16 cellular contexts compared by ENCODE assay signal in the genomic region with DNA sequence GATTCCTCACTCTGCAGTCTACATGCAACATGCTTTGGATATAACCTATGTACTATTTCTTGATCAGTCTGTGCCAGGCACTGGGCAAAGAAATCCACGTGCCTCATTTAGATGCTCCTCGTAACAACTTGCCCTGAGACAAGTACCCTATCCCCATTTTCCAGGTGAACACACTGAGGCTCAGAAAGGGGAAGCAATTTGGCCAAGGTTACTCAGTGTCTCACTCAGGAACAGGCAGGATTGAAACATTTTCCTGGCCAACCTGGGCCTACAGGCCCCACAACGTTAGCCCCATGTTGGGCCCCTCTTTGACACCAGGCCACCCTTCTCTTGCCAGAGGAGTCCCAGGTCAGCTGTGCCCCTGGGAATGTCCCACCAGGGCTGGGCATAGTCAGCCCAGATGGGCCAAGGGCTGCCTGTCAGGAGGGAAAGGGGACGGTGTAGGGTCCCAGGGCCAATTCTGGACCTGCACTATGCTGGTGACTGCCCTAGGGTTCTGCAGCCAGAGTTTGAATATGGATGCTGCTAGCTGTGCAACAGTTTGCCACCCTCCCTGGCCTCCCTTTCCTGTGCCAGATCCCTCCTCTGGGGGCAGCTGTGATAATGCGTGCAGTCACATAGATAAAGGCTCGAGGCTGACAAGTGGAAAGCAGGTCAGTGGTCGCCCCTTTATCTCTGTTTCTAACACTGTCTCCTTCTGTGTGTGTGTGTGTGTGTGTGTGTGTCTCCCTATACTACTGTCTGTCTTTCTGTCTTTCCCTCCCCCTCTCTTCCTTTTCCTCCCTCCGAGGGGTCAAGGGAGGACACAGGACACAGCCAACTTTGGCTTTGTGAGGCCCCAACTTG. TPM values are rescaled to one million over a fixed set of nuclear protein-coding genes. Genes with fewer than 3 reads are reported as not detected.
DNase-seq lines count a peak whose midpoint lies in the region; ATAC-seq and TF ChIP-seq lines count a peak whose summit lies in the region.
"Had no signal": no experiment of that assay in that cellular context is flagged by ENCODE, and none has a peak within 500 bp of the region (broad histone marks: within the 10 kb centered on the region; RNA-seq: fewer than 3 reads in every experiment).

No MANE protein-coding gene starts in this region.

- peak in 2 of 3 donors; percentile 19 to 70 for ATAC-seq in natural killer cell
- no peak for ATAC-seq in GM19467 (IDR thresholded peaks at IDR 0.05; ENCODE audit: unreplicated experiment)
- ATAC-seq in HG03196 (IDR thresholded peaks at IDR 0.05; ENCODE audit: unreplicated experiment): no peak
- ATAC-seq in activated T-cell treated with anti-CD3 and anti-CD28 coated beads, Interleukin-2, amount 50 U/mL, for 72 hours (replicated peaks in 1 of 2): no peak
- ATAC-seq: gastrocnemius medialis; naive thymus-derived CD8-positive, alpha-beta T cell had no signal

- H3K4me3 Mint-ChIP-seq in endothelial cell (ENCODE audit: unreplicated experiment) (no peak overlapping the region), natural killer cell (no peak overlapping the region)
- no peak overlapping the region for H3K4me3 Mint-ChIP-seq in activated T-cell treated with anti-CD3 and anti-CD28 coated beads, Interleukin-2, amount 50 U/mL, for 72 hours
- H3K4me3 Mint-ChIP-seq: activated B cell treated with CpG ODN at 0.5 μM for 24 hours; IgD-negative memory B cell; naive thymus-derived CD8-positive, alpha-beta T cell had no signal

- DNase-seq in CMK (ENCODE audit: low read depth) (peak; percentile 94), endothelial cell (ENCODE audit: low spot score) (no peak), natural killer cell (no peak), NCI-H2227 treated with DMSO at 0.1 percent for 48 hours (lab: John Stamatoyannopoulos, UW) (no peak)
- no peak for DNase-seq in activated T-cell treated with anti-CD3 and anti-CD28 coated beads, Interleukin-2, amount 50 U/mL, for 72 hours
- DNase-seq: activated B cell treated with CpG ODN at 0.5 μM for 24 hours; activated gamma-delta T cell; Caco-2; gastrocnemius medialis; mammary epithelial cell; naive thymus-derived CD8-positive, alpha-beta T cell; NCI-H1105 treated with DMSO at 0.1 percent for 48 hours had no signal

- no peak for TF ChIP-seq CTCF in endothelial cell (IDR thresholded peaks at IDR 0.05; ENCODE audit: unreplicated experiment)
- TF ChIP-seq CTCF in natural killer cell (IDR thresholded peaks at IDR 0.05): no peak

- H3K9me3 Mint-ChIP-seq in endothelial cell (ENCODE audit: unreplicated experiment): no peaks in the 10 kb centered on the region
- no peaks in the 10 kb centered on the region for H3K9me3 Mint-ChIP-seq in natural killer cell
- peaks cover 0 to 1% of the 10 kb centered on the region in 2 donors for H3K9me3 Mint-ChIP-seq in activated T-cell treated with anti-CD3 and anti-CD28 coated beads, Interleukin-2, amount 50 U/mL, for 72 hours

- peak overlapping the region; percentile 73 for H3K27ac ChIP-seq in KOPT-K1 (ENCODE audit: low read depth, low read length, poor library complexity, severe bottlenecking)
- H3K27ac ChIP-seq: gastrocnemius medialis had no signal

- H3K36me3 Mint-ChIP-seq in endothelial cell (ENCODE audit: low read depth, unreplicated experiment) (peaks cover 3% of the 10 kb centered on the region), natural killer cell (no peaks in the 10 kb centered on the region)
- H3K36me3 Mint-ChIP-seq in activated T-cell treated with anti-CD3 and anti-CD28 coated beads, Interleukin-2, amount 50 U/mL, for 72 hours (ENCODE audit: insufficient read depth in 2 of 2): peaks cover 2 to 3% of the 10 kb centered on the region in 2 donors
- H3K36me3 Mint-ChIP-seq: naive thymus-derived CD8-positive, alpha-beta T cell had no signal

- H3K4me1 Mint-ChIP-seq in endothelial cell (ENCODE audit: unreplicated experiment): peaks cover 13% of the 10 kb centered on the region
- H3K4me1 Mint-ChIP-seq in natural killer cell: peaks cover 0 to 5% of the 10 kb centered on the region in 2 donors
- no peaks in the 10 kb centered on the region for H3K4me1 Mint-ChIP-seq in activated T-cell treated with anti-CD3 and anti-CD28 coated beads, Interleukin-2, amount 50 U/mL, for 72 hours (ENCODE audit: low read depth)
- H3K4me1 Mint-ChIP-seq: activated B cell treated with CpG ODN at 0.5 μM for 24 hours; IgD-negative memory B cell; naive thymus-derived CD8-positive, alpha-beta T cell had no signal

- H3K27me3 Mint-ChIP-seq in endothelial cell (ENCODE audit: unreplicated experiment) (peaks cover 4% of the 10 kb centered on the region), natural killer cell (ENCODE audit: low read depth in 2 of 2) (no peaks in the 10 kb centered on the region)
- peaks cover 23% of the 10 kb centered on the region for H3K27me3 Mint-ChIP-seq in activated T-cell treated with anti-CD3 and anti-CD28 coated beads, Interleukin-2, amount 50 U/mL, for 72 hours (ENCODE audit: low read depth)

- intact Hi-C loops in natural killer cell (cut with micrococcal nuclease): no loop called here

- peaks cover 31% of the 10 kb centered on the region; the same call in 1 of the 2 replicates for H3K36me3 ChIP-seq in KOPT-K1 (ENCODE audit: insufficient read depth, low read length)
- H3K36me3 ChIP-seq: gastrocnemius medialis had no signal

- H3K9me3 ChIP-seq in KOPT-K1 (ENCODE audit: insufficient read depth, low read length, poor library complexity, severe bottlenecking): peaks cover 9% of the 10 kb centered on the region
- H3K9me3 ChIP-seq: Caco-2, gastrocnemius medialis had no signal

- H3K27ac Mint-ChIP-seq in endothelial cell (ENCODE audit: unreplicated experiment): peak overlapping the region; percentile 70
- H3K27ac Mint-ChIP-seq in natural killer cell: no peak overlapping the region
- no peak overlapping the region for H3K27ac Mint-ChIP-seq in activated T-cell treated with anti-CD3 and anti-CD28 coated beads, Interleukin-2, amount 50 U/mL, for 72 hours
- H3K27ac Mint-ChIP-seq: activated B cell treated with CpG ODN at 0.5 μM for 24 hours; IgD-negative memory B cell; naive thymus-derived CD8-positive, alpha-beta T cell had no signal

RNA-seq across cellular contexts. Expression of gene EMID1, which starts 10.4 kb away (rescaled TPM):
- total RNA-seq in endothelial cell (ENCODE audit: unreplicated experiment): 25.5 TPM
- 1 to 10 TPM in 1 of 3 donors, under 1 TPM in 2; 0.59 to 1.3 (median 0.65) TPM for total RNA-seq in natural killer cell
- under 1 TPM in 1 of 2 donors, not detected in 1; 0.14 TPM for total RNA-seq in activated T-cell treated with anti-CD3 and anti-CD28 coated beads, Interleukin-2, amount 50 U/mL, for 72 hours
- total RNA-seq: activated B cell treated with CpG ODN at 0.5 μM for 24 hours; naive thymus-derived CD8-positive, alpha-beta T cell had no signal

Comparison
In these comparisons a context has a peak if more than half of its experiments do, and no peak if none do; other contexts are left out.
1. ATAC-seq: peak in natural killer cell (2 of 3); none in GM19467 (single experiment), HG03196 (single experiment) and activated T-cell treated with anti-CD3 and anti-CD28 coated beads, Interleukin-2, amount 50 U/mL, for 72 hours (0 of 2).
2. RNA of gene EMID1, which starts 10.4 kb away (total RNA-seq): 25.5 TPM in endothelial cell (single experiment); 0.59 to 1.3 TPM in natural killer cell and 0.14 TPM in activated T-cell treated with anti-CD3 and anti-CD28 coated beads, Interleukin-2, amount 50 U/mL, for 72 hours; every median in the first group is over 10 times any median in the second.